ENCODE assay signal across 8 cellular contexts in the genomic region with DNA sequence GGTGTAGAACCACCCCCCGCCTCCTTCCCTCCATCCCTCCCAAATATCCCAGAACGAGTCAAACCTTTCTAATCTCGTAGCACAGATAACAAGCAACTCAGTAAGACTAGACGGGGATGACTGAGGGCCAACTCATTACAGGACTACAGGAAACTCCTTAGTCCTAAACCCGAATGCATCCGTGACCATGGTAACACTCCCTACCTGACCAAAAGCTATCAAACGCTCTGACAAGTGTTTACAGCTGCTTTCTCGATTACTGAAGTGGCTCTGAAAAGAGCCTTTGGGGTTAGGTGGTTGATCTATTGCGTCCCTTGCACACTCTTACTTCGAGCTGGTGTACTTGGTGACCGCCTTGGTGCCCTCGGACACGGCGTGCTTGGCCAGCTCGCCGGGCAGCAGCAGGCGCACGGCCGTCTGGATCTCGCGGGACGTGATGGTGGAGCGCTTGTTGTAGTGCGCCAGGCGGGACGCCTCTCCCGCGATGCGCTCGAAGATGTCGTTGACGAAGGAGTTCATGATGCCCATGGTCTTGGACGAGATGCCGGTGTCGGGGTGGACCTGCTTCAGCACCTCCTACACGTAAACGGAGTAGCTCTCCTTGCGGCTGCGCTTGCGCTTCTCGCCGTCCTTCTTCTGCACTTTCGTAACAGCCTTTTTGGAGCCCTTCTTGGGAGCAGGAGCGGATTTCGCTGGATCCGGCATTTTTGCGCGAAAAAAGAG.
DNase-seq lines count a peak whose midpoint lies in the region; ATAC-seq and TF ChIP-seq lines count a peak whose summit lies in the region.
"Not testable (repeated sequence)": the region's sequence is repeated elsewhere in the genome, so short reads cannot be mapped to it uniquely, and the experiment has no call there.

No MANE protein-coding gene starts in this region.

- intact Hi-C loops in posterior vena cava (cut with DNase I); thyroid gland (cut with DNase I): not testable (repeated sequence)

- not testable (repeated sequence) for H3K36me3 ChIP-seq in HUES64 (ENCODE audit: insufficient read depth, low read length); thyroid gland

- H3K27me3 ChIP-seq in HUES64 (ENCODE audit: insufficient read depth, low read length); thyroid gland: not testable (repeated sequence)

- H3K27ac ChIP-seq in HUES64 (ENCODE audit: low read depth, low read length), result not testable (repeated sequence)
- H3K27ac ChIP-seq in coronary artery (peak overlapping the region in 1 of 2 donors; percentile 88), thyroid gland (peak overlapping the region in 2 of 3 donors; percentile 52 to 71)

- peak in 1 of 2 donors; percentile 25 for TF ChIP-seq POLR2A in thyroid gland (IDR thresholded peaks at IDR 0.05)

- H3K4me3 ChIP-seq in HUES64 (ENCODE audit: low read length) (peak overlapping the region; percentile 60), coronary artery (peak overlapping the region; percentile 78), thyroid gland (replicated peaks in 1 of 3) (peak overlapping the region in 2 of 3 donors; percentile 27 to 51)

- TF ChIP-seq CTCF in coronary artery (IDR thresholded peaks at IDR 0.05); thyroid gland (IDR thresholded peaks at IDR 0.05): not testable (repeated sequence)

- H3K9ac ChIP-seq in HUES64 (ENCODE audit: low read depth, low read length), result peak overlapping the region; percentile 44; the same call in 1 of the 2 replicates

- DNase-seq in CD1c-positive myeloid dendritic cell (ENCODE audit: extremely low spot score) (peak; percentile 3), coronary artery (ENCODE audit: low spot score) (peak; percentile 70), globus pallidus (ENCODE audit: low spot score) (peak; percentile 33), posterior vena cava (ENCODE audit: low spot score) (peak; percentile 84), thyroid gland (peak; percentile 34 to 53)
- DNase-seq in activated CD8-positive, alpha-beta memory T cell treated with anti-CD3 and anti-CD28 coated beads, Interleukin-2, amount 50 U/mL, for 48 hours, result peak; percentile 50
- not testable (repeated sequence) for DNase-seq in left lobe of liver (ENCODE audit: low spot score)

- H3K4me1 ChIP-seq in HUES64 (ENCODE audit: insufficient read depth, low read length); thyroid gland: not testable (repeated sequence)

- 10% methylated on average over 37 of the region's 48 CpGs for WGBS in HUES64
- WGBS in thyroid gland, 2 donors, result 9 to 31% methylated on average over 9 to 13 of the region's 48 CpGs

- not testable (repeated sequence) for H3K9me3 ChIP-seq in HUES64 (ENCODE audit: insufficient read depth, low read depth, low read length); thyroid gland

- ATAC-seq in left lobe of liver, result peak; percentile 43
